ENCODE assay signal across 8 cellular contexts in the genomic region with DNA sequence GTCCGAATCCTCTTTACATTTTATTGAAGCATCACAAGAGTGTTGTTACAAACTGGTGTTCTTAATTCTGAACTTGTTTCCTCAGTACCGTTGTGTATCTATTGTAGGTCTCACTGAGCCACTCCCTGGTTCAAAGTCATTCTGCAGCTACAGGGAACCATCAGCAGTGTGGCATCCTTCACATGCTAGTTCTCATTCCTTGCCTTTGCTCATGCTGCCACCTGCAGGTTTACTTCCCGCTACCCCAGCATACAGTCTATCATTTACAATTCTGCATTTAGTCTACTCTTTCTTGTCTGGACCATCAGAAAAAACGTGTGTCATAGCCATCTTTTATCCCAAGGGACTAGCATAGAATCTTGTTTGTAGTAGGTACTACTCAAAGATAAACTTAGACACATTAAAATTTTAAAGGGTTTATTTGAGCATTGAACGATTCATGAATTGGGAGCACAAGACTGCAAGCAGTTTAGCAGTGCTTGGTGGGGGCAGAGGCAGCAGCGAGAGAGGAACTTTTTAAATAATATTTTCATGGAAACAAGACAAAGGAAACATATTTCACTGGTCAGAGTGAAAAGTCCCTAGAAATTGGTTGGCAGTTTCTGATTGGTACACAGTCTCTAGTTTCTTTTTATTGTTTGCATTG.
DNase-seq lines count a peak whose midpoint lies in the region; ATAC-seq and TF ChIP-seq lines count a peak whose summit lies in the region.

No MANE protein-coding gene starts in this region.

- no peaks in the 10 kb centered on the region for H3K36me3 Mint-ChIP-seq in activated T-cell treated with anti-CD3 and anti-CD28 coated beads, Interleukin-2, amount 50 U/mL, for 24 hours (ENCODE audit: low read depth)

- H3K36me3 ChIP-seq in OCI-LY3 (replicated peaks; ENCODE audit: low read depth, low read length): no peaks in the 10 kb centered on the region
- no peaks in the 10 kb centered on the region for H3K36me3 ChIP-seq in neural cell (ENCODE audit: insufficient read depth, low read length)

- H3K9me2 ChIP-seq in neural cell (ENCODE audit: insufficient read depth, low read length): no peaks in the 10 kb centered on the region

- H4K20me1 ChIP-seq in OCI-LY3 (ENCODE audit: insufficient read depth, low read length): no peaks in the 10 kb centered on the region
- no peaks in the 10 kb centered on the region for H4K20me1 ChIP-seq in neural cell (ENCODE audit: insufficient read depth)

- H2AFZ ChIP-seq in OCI-LY3 (ENCODE audit: low read depth, low read length) (peak overlapping the region; percentile 28; the same call in 1 of the 2 replicates), neural cell (ENCODE audit: low read depth, low read length) (no peak overlapping the region)

- H3K27ac Mint-ChIP-seq in activated T-cell treated with anti-CD3 and anti-CD28 coated beads, Interleukin-2, amount 50 U/mL, for 24 hours: no peak overlapping the region

- peak; percentile 92 for TF ChIP-seq RAD21 in neural cell (conservative IDR thresholded peaks at IDR 0.05)

- no peaks in the 10 kb centered on the region for H3K4me1 ChIP-seq in OCI-LY3 (ENCODE audit: low read length)

- peak overlapping the region; percentile 45 for H3K4me2 ChIP-seq in OCI-LY3 (ENCODE audit: low read length)
- H3K4me2 ChIP-seq in neural cell (ENCODE audit: low read length): no peak overlapping the region

- H3K9ac ChIP-seq in OCI-LY3 (ENCODE audit: low read length) (no peak overlapping the region), neural cell (ENCODE audit: low read length) (no peak overlapping the region)

- no peaks in the 10 kb centered on the region for H3K27me3 Mint-ChIP-seq in activated T-cell treated with anti-CD3 and anti-CD28 coated beads, Interleukin-2, amount 50 U/mL, for 24 hours

- POLR2A ChIA-PET in AG04449 (lab: Yijun Ruan, JAX): no interaction called here

- peaks cover 12% of the 10 kb centered on the region for H3K9me3 Mint-ChIP-seq in activated T-cell treated with anti-CD3 and anti-CD28 coated beads, Interleukin-2, amount 50 U/mL, for 24 hours

- H3K9me3 ChIP-seq in OCI-LY3 (ENCODE audit: insufficient read depth, low read length) (no peaks in the 10 kb centered on the region), neural cell (ENCODE audit: low read length) (no peaks in the 10 kb centered on the region)

- H3K4me3 ChIP-seq in AG04449 (ENCODE audit: low read depth, low read length) (no peak overlapping the region), OCI-LY3 (ENCODE audit: low read length) (peak overlapping the region; percentile 14; the same call in 1 of the 2 replicates), neural cell (ENCODE audit: low read length) (no peak overlapping the region)

- DNase-seq in AG04449 (ENCODE audit: low read depth, low spot score) (no peak), HT1080 (ENCODE audit: low read depth) (peak; percentile 68), epithelial cell of prostate (ENCODE audit: low read depth, low spot score) (peak; percentile 10), MV-4-11 (lab: John Stamatoyannopoulos, UW) (no peak)
- no peak for DNase-seq in activated T-cell treated with anti-CD3 and anti-CD28 coated beads, Interleukin-2, amount 50 U/mL, for 24 hours

- no peaks in the 10 kb centered on the region for H3K79me2 ChIP-seq in OCI-LY3 (ENCODE audit: low read length)
- H3K79me2 ChIP-seq in neural cell (replicated peaks; ENCODE audit: insufficient read depth, low read length): no peaks in the 10 kb centered on the region

- TF ChIP-seq CTCF in AG04449 (IDR thresholded peaks at IDR 0.05; ENCODE audit: insufficient read depth, low read length, missing control alignments) (peak; percentile 19), OCI-LY3 (IDR thresholded peaks at IDR 0.05; ENCODE audit: low read depth, low read length) (peak; percentile 94), neural cell (IDR thresholded peaks at IDR 0.05; ENCODE audit: poor library complexity, severe bottlenecking) (peak; percentile 84)

- no peaks in the 10 kb centered on the region for H3K4me1 Mint-ChIP-seq in activated T-cell treated with anti-CD3 and anti-CD28 coated beads, Interleukin-2, amount 50 U/mL, for 24 hours (ENCODE audit: low read depth)

- CTCF ChIA-PET in AG04449 (lab: Yijun Ruan, JAX): no interaction called here

- H3K27me3 ChIP-seq in OCI-LY3 (ENCODE audit: low read depth, low read length) (no peaks in the 10 kb centered on the region), neural cell (ENCODE audit: insufficient read depth, low read depth, low read length) (no peaks in the 10 kb centered on the region)

- no peak for TF ChIP-seq EP300 in neural cell (conservative IDR thresholded peaks at IDR 0.05; ENCODE audit: poor library complexity, severe bottlenecking)

- H3K4me3 Mint-ChIP-seq in activated T-cell treated with anti-CD3 and anti-CD28 coated beads, Interleukin-2, amount 50 U/mL, for 24 hours: no peak overlapping the region

- ATAC-seq in GM18858 (IDR thresholded peaks at IDR 0.05; ENCODE audit: unreplicated experiment): peak; percentile 73

- no peak overlapping the region for H3K27ac ChIP-seq in OCI-LY3 (ENCODE audit: low read length)
- H3K27ac ChIP-seq in epithelial cell of prostate: no peak overlapping the region
- no peak overlapping the region for H3K27ac ChIP-seq in neural cell (ENCODE audit: low read length)

- no peaks in the 10 kb centered on the region for H3F3A ChIP-seq in neural cell (ENCODE audit: insufficient read depth, low read length, poor library complexity, severe bottlenecking)

TF ChIP-seq in neural cell, 6 proteins besides CTCF, POLR2A, EP300 and RAD21:
- TF ChIP-seq SMC3 (conservative IDR thresholded peaks at IDR 0.05; ENCODE audit: poor library complexity) (peak; percentile 88), TAF1 (IDR thresholded peaks at IDR 0.05; ENCODE audit: low read depth) (no peak), EZH2 (IDR thresholded peaks at IDR 0.05; ENCODE audit: borderline replicate concordance, insufficient read depth, low read length, poor library complexity, severe bottlenecking) (no peak), POLR2AphosphoS5 (IDR thresholded peaks at IDR 0.05) (no peak), MXI1 (conservative IDR thresholded peaks at IDR 0.05; ENCODE audit: poor library complexity, severe bottlenecking) (no peak)
- TF ChIP-seq, protein P1, sequence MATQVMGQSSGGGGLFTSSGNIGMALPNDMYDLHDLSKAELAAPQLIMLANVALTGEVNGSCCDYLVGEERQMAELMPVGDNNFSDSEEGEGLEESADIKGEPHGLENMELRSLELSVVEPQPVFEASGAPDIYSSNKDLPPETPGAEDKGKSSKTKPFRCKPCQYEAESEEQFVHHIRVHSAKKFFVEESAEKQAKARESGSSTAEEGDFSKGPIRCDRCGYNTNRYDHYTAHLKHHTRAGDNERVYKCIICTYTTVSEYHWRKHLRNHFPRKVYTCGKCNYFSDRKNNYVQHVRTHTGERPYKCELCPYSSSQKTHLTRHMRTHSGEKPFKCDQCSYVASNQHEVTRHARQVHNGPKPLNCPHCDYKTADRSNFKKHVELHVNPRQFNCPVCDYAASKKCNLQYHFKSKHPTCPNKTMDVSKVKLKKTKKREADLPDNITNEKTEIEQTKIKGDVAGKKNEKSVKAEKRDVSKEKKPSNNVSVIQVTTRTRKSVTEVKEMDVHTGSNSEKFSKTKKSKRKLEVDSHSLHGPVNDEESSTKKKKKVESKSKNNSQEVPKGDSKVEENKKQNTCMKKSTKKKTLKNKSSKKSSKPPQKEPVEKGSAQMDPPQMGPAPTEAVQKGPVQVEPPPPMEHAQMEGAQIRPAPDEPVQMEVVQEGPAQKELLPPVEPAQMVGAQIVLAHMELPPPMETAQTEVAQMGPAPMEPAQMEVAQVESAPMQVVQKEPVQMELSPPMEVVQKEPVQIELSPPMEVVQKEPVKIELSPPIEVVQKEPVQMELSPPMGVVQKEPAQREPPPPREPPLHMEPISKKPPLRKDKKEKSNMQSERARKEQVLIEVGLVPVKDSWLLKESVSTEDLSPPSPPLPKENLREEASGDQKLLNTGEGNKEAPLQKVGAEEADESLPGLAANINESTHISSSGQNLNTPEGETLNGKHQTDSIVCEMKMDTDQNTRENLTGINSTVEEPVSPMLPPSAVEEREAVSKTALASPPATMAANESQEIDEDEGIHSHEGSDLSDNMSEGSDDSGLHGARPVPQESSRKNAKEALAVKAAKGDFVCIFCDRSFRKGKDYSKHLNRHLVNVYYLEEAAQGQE (IDR thresholded peaks at IDR 0.05; ENCODE audit: borderline replicate concordance): no peak

Comparison
In these comparisons a context has a peak if more than half of its experiments do, and no peak if none do; other contexts are left out.
1. DNase-seq: peak in HT1080 (single experiment) and epithelial cell of prostate (single experiment); none in AG04449 (single experiment), MV-4-11 (single experiment) and activated T-cell treated with anti-CD3 and anti-CD28 coated beads, Interleukin-2, amount 50 U/mL, for 24 hours (single experiment).
2. CTCF ChIP-seq: peak in every context shown above with its lines; median percentile 94 in OCI-LY3; 84 in neural cell; 19 in AG04449.